1 cellular context compared by ENCODE assay signal in the genomic region with DNA sequence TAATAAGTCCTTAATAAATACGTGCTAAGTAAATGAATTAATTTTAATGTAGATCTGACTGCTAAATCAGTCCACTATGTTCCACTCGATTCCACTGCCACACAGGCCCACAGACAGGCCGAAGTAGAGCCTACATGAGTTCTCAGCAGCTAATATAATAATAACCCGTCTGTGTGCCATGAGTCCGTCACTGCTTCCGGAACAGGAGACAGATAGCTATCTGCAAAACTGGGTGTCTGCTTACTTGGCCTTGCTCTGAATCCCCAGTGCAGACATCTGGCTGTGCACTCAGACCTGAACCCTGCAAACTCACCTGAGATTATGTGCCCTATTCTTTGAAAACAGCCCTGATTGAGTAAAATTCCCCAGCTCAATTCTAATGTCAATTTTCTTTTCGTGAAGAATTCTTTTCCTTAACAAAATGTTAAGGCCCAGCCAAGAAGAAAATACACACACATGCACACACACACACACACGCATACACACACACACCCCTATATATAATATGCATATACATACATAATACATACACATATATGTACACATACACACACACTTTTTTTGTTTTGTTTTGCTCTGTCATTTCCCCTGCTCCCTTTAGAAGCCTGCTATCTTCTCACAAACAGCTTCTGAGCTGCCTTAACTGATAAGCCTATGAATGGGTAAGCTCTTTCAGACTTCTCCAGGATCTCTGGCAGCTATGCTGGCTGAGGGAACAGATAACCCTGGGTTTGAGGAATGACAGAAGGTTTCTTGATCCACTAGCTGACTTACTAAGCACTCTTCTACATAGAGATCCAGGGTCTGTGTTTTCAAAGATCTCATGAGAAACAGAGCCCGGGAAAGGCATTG.
TF ChIP-seq lines count a peak whose summit lies in the region.

No MANE protein-coding gene starts in this region.

TF ChIP-seq in K562, 482 proteins besides CTCF, POLR2A, EP300 and RAD21 (continued from another document and continues in another):
- TF ChIP-seq, protein P1, sequence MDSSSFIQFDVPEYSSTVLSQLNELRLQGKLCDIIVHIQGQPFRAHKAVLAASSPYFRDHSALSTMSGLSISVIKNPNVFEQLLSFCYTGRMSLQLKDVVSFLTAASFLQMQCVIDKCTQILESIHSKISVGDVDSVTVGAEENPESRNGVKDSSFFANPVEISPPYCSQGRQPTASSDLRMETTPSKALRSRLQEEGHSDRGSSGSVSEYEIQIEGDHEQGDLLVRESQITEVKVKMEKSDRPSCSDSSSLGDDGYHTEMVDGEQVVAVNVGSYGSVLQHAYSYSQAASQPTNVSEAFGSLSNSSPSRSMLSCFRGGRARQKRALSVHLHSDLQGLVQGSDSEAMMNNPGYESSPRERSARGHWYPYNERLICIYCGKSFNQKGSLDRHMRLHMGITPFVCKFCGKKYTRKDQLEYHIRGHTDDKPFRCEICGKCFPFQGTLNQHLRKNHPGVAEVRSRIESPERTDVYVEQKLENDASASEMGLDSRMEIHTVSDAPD (CRISPR knock-in tag; IDR thresholded peaks at IDR 0.05), result 0 out of 2 replicates have a peak, but pooled peaks have one; percentile 29
- TF ChIP-seq, protein P2, sequence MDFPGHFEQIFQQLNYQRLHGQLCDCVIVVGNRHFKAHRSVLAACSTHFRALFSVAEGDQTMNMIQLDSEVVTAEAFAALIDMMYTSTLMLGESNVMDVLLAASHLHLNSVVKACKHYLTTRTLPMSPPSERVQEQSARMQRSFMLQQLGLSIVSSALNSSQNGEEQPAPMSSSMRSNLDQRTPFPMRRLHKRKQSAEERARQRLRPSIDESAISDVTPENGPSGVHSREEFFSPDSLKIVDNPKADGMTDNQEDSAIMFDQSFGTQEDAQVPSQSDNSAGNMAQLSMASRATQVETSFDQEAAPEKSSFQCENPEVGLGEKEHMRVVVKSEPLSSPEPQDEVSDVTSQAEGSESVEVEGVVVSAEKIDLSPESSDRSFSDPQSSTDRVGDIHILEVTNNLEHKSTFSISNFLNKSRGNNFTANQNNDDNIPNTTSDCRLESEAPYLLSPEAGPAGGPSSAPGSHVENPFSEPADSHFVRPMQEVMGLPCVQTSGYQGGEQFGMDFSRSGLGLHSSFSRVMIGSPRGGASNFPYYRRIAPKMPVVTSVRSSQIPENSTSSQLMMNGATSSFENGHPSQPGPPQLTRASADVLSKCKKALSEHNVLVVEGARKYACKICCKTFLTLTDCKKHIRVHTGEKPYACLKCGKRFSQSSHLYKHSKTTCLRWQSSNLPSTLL (IDR thresholded peaks at IDR 0.05), result peak; percentile 89; the same call in 1 of the 2 replicates
- TF ChIP-seq JUNB (CRISPR knock-in tag; conservative IDR thresholded peaks at IDR 0.05) (no peak), CBX5 (IDR thresholded peaks at IDR 0.05; ENCODE audit: borderline replicate concordance, low read depth) (no peak), SUPT5H (IDR thresholded peaks at IDR 0.05) (no peak), TEAD4 (IDR thresholded peaks at IDR 0.05; ENCODE audit: low read length) (peak; percentile 99), TEAD4 (CRISPR knock-in tag; IDR thresholded peaks at IDR 0.05; ENCODE audit: borderline replicate concordance) (no peak), ZC3H4 (CRISPR knock-in tag; IDR thresholded peaks at IDR 0.05; ENCODE audit: borderline replicate concordance) (no peak), ZKSCAN8 (CRISPR knock-in tag; IDR thresholded peaks at IDR 0.05) (peak; percentile 87), HDAC1 (IDR thresholded peaks at IDR 0.05) (peak in 1 of 2 experiments; percentile 73; a peak in 2 of 4 replicates), MYNN (IDR thresholded peaks at IDR 0.05) (peak; percentile 69; the same call in 1 of the 2 replicates), MYNN (CRISPR knock-in tag; IDR thresholded peaks at IDR 0.05) (no peak), CCNT2 (IDR thresholded peaks at IDR 0.05; ENCODE audit: borderline replicate concordance, extremely low read depth, insufficient read length, low read depth, low read length) (peak; percentile 96), TAF1 (IDR thresholded peaks at IDR 0.05; ENCODE audit: control insufficient read depth, extremely low read depth, insufficient read depth, low read length, severe bottlenecking) (peak; percentile 70), ZNF586 (CRISPR knock-in tag; conservative IDR thresholded peaks at IDR 0.05) (no peak), SMAD4 (CRISPR knock-in tag; conservative IDR thresholded peaks at IDR 0.05) (peak; percentile 87), GATA2 (CRISPR knock-in tag; IDR thresholded peaks at IDR 0.05) (peak; percentile 98), GABPB2 (CRISPR knock-in tag; conservative IDR thresholded peaks at IDR 0.05) (no peak), FOXM1 (IDR thresholded peaks at IDR 0.05; ENCODE audit: low read depth) (peak; percentile 96), FOXM1 (CRISPR knock-in tag; IDR thresholded peaks at IDR 0.05; ENCODE audit: low read depth) (no peak), ARHGAP35 (IDR thresholded peaks at IDR 0.05; ENCODE audit: partially characterized antibody) (peak; percentile 23), CCAR2 (IDR thresholded peaks at IDR 0.05; ENCODE audit: low read depth, low read length) (no peak), TEAD1 (CRISPR knock-in tag; IDR thresholded peaks at IDR 0.05) (peak in 1 of 2 experiments; percentile 84; a peak in 2 of 4 replicates), XRCC3 (IDR thresholded peaks at IDR 0.05) (no peak), ZNF384 (IDR thresholded peaks at IDR 0.05; ENCODE audit: low read depth, low read length) (peak; percentile 84), SREBF2 (CRISPR knock-in tag; IDR thresholded peaks at IDR 0.05) (no peak), HDAC8 (tag; IDR thresholded peaks at IDR 0.05) (no peak)
- TF ChIP-seq, protein P3, sequence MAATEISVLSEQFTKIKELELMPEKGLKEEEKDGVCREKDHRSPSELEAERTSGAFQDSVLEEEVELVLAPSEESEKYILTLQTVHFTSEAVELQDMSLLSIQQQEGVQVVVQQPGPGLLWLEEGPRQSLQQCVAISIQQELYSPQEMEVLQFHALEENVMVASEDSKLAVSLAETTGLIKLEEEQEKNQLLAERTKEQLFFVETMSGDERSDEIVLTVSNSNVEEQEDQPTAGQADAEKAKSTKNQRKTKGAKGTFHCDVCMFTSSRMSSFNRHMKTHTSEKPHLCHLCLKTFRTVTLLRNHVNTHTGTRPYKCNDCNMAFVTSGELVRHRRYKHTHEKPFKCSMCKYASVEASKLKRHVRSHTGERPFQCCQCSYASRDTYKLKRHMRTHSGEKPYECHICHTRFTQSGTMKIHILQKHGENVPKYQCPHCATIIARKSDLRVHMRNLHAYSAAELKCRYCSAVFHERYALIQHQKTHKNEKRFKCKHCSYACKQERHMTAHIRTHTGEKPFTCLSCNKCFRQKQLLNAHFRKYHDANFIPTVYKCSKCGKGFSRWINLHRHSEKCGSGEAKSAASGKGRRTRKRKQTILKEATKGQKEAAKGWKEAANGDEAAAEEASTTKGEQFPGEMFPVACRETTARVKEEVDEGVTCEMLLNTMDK (IDR thresholded peaks at IDR 0.05; ENCODE audit: borderline replicate concordance, insufficient read depth, low read depth, low read length, poor library complexity, severe bottlenecking), result no peak
- TF ChIP-seq, protein P4, sequence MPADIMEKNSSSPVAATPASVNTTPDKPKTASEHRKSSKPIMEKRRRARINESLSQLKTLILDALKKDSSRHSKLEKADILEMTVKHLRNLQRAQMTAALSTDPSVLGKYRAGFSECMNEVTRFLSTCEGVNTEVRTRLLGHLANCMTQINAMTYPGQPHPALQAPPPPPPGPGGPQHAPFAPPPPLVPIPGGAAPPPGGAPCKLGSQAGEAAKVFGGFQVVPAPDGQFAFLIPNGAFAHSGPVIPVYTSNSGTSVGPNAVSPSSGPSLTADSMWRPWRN (IDR thresholded peaks at IDR 0.05; ENCODE audit: low read depth), result peak; percentile 70
- TF ChIP-seq, protein P5, sequence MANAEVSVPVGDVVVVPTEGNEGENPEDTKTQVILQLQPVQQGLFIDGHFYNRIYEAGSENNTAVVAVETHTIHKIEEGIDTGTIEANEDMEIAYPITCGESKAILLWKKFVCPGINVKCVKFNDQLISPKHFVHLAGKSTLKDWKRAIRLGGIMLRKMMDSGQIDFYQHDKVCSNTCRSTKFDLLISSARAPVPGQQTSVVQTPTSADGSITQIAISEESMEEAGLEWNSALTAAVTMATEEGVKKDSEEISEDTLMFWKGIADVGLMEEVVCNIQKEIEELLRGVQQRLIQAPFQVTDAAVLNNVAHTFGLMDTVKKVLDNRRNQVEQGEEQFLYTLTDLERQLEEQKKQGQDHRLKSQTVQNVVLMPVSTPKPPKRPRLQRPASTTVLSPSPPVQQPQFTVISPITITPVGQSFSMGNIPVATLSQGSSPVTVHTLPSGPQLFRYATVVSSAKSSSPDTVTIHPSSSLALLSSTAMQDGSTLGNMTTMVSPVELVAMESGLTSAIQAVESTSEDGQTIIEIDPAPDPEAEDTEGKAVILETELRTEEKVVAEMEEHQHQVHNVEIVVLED (CRISPR knock-in tag; IDR thresholded peaks at IDR 0.05), result 0 out of 2 replicates have a peak, but pooled peaks have one; percentile 32
- TF ChIP-seq, protein P6, sequence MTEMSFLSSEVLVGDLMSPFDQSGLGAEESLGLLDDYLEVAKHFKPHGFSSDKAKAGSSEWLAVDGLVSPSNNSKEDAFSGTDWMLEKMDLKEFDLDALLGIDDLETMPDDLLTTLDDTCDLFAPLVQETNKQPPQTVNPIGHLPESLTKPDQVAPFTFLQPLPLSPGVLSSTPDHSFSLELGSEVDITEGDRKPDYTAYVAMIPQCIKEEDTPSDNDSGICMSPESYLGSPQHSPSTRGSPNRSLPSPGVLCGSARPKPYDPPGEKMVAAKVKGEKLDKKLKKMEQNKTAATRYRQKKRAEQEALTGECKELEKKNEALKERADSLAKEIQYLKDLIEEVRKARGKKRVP (CRISPR knock-in tag; IDR thresholded peaks at IDR 0.05), result peak; percentile 54; the same call in 1 of the 2 replicates
- TF ChIP-seq, protein P7, sequence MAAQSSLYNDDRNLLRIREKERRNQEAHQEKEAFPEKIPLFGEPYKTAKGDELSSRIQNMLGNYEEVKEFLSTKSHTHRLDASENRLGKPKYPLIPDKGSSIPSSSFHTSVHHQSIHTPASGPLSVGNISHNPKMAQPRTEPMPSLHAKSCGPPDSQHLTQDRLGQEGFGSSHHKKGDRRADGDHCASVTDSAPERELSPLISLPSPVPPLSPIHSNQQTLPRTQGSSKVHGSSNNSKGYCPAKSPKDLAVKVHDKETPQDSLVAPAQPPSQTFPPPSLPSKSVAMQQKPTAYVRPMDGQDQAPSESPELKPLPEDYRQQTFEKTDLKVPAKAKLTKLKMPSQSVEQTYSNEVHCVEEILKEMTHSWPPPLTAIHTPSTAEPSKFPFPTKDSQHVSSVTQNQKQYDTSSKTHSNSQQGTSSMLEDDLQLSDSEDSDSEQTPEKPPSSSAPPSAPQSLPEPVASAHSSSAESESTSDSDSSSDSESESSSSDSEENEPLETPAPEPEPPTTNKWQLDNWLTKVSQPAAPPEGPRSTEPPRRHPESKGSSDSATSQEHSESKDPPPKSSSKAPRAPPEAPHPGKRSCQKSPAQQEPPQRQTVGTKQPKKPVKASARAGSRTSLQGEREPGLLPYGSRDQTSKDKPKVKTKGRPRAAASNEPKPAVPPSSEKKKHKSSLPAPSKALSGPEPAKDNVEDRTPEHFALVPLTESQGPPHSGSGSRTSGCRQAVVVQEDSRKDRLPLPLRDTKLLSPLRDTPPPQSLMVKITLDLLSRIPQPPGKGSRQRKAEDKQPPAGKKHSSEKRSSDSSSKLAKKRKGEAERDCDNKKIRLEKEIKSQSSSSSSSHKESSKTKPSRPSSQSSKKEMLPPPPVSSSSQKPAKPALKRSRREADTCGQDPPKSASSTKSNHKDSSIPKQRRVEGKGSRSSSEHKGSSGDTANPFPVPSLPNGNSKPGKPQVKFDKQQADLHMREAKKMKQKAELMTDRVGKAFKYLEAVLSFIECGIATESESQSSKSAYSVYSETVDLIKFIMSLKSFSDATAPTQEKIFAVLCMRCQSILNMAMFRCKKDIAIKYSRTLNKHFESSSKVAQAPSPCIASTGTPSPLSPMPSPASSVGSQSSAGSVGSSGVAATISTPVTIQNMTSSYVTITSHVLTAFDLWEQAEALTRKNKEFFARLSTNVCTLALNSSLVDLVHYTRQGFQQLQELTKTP (IDR thresholded peaks at IDR 0.05; ENCODE audit: low read depth in 1 of 2, partially characterized antibody in 2 of 2), result peak in 1 of 2 experiments; percentile 69
- TF ChIP-seq, protein P8, sequence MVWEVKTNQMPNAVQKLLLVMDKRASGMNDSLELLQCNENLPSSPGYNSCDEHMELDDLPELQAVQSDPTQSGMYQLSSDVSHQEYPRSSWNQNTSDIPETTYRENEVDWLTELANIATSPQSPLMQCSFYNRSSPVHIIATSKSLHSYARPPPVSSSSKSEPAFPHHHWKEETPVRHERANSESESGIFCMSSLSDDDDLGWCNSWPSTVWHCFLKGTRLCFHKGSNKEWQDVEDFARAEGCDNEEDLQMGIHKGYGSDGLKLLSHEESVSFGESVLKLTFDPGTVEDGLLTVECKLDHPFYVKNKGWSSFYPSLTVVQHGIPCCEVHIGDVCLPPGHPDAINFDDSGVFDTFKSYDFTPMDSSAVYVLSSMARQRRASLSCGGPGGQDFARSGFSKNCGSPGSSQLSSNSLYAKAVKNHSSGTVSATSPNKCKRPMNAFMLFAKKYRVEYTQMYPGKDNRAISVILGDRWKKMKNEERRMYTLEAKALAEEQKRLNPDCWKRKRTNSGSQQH (CRISPR knock-in tag; IDR thresholded peaks at IDR 0.05), result 0 out of 2 replicates have a peak, but pooled peaks have one; percentile 32
- TF ChIP-seq, protein P9, sequence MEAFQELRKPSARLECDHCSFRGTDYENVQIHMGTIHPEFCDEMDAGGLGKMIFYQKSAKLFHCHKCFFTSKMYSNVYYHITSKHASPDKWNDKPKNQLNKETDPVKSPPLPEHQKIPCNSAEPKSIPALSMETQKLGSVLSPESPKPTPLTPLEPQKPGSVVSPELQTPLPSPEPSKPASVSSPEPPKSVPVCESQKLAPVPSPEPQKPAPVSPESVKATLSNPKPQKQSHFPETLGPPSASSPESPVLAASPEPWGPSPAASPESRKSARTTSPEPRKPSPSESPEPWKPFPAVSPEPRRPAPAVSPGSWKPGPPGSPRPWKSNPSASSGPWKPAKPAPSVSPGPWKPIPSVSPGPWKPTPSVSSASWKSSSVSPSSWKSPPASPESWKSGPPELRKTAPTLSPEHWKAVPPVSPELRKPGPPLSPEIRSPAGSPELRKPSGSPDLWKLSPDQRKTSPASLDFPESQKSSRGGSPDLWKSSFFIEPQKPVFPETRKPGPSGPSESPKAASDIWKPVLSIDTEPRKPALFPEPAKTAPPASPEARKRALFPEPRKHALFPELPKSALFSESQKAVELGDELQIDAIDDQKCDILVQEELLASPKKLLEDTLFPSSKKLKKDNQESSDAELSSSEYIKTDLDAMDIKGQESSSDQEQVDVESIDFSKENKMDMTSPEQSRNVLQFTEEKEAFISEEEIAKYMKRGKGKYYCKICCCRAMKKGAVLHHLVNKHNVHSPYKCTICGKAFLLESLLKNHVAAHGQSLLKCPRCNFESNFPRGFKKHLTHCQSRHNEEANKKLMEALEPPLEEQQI (IDR thresholded peaks at IDR 0.05), result peak; percentile 98
- TF ChIP-seq, protein P10, sequence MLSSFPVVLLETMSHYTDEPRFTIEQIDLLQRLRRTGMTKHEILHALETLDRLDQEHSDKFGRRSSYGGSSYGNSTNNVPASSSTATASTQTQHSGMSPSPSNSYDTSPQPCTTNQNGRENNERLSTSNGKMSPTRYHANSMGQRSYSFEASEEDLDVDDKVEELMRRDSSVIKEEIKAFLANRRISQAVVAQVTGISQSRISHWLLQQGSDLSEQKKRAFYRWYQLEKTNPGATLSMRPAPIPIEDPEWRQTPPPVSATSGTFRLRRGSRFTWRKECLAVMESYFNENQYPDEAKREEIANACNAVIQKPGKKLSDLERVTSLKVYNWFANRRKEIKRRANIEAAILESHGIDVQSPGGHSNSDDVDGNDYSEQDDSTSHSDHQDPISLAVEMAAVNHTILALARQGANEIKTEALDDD (IDR thresholded peaks at IDR 0.05), result peak; percentile 94
